ENCODE assay signal across 17 cellular contexts in genomic region chr10:103816431-103816830, GRCh38. TPM values are rescaled to one million over a fixed set of nuclear protein-coding genes. Genes with fewer than 3 reads are reported as not detected.
DNase-seq lines count a peak whose midpoint lies in the region; ATAC-seq and TF ChIP-seq lines count a peak whose summit lies in the region.
"Had no signal": no experiment of that assay in that cellular context is flagged by ENCODE, and none has a peak within 500 bp of the region (broad histone marks: within the 10 kb centered on the region; RNA-seq: fewer than 3 reads in every experiment).

No MANE protein-coding gene starts in this region.

- H3K36me3 Mint-ChIP-seq in glutamatergic neuron (ENCODE audit: unreplicated experiment) = no peaks in the 10 kb centered on the region

- peaks cover 4% of the 10 kb centered on the region for H3K9me3 Mint-ChIP-seq in glutamatergic neuron (ENCODE audit: unreplicated experiment)
- H3K9me3 Mint-ChIP-seq: neural progenitor cell had no signal

- H3K18ac ChIP-seq in mesenchymal stem cell (ENCODE audit: low read depth in 1 of 2, low read length in 2 of 2) = no peak overlapping the region

- H3K9me3 ChIP-seq in mesenchymal stem cell (ENCODE audit: control insufficient read depth, low read length) = no peaks in the 10 kb centered on the region
- H3K9me3 ChIP-seq: transverse colon had no signal

- no peak overlapping the region for H2BK15ac ChIP-seq in mesenchymal stem cell (ENCODE audit: low read depth, poor library complexity, severe bottlenecking)

- H2BK5ac ChIP-seq in mesenchymal stem cell (ENCODE audit: low read depth, low read length, poor library complexity, severe bottlenecking) = no peak overlapping the region

- H3K27ac Mint-ChIP-seq in glutamatergic neuron (ENCODE audit: unreplicated experiment) = no peak overlapping the region
- H3K27ac Mint-ChIP-seq: B cell, neural progenitor cell had no signal

- H3K27me3 Mint-ChIP-seq in glutamatergic neuron (ENCODE audit: unreplicated experiment) = no peaks in the 10 kb centered on the region

- no peak overlapping the region for H2AK5ac ChIP-seq in mesenchymal stem cell (ENCODE audit: low read length, severe bottlenecking)

- no peak overlapping the region for H3K4ac ChIP-seq in mesenchymal stem cell (ENCODE audit: low read depth in 1 of 2, low read length in 2 of 2)

- no peak overlapping the region for H3K23ac ChIP-seq in mesenchymal stem cell (ENCODE audit: low read length in 2 of 2)

- H3K36me3 ChIP-seq in brain microvascular endothelial cell (replicated peaks) = no peaks in the 10 kb centered on the region
- H3K36me3 ChIP-seq in mesenchymal stem cell (ENCODE audit: control insufficient read depth in 1 of 2, insufficient read depth in 2 of 2, low read depth in 1 of 2, low read length in 2 of 2) = no peaks in the 10 kb centered on the region
- H3K36me3 ChIP-seq: neural progenitor cell, transverse colon had no signal

- no peak overlapping the region for H4K8ac ChIP-seq in mesenchymal stem cell (ENCODE audit: low read length)

- WGBS in mesenchymal stem cell = 81% methylated on average over 5 of the region's 6 CpGs

- H3K4me3 ChIP-seq in brain microvascular endothelial cell (ENCODE audit: low read depth, low read length) (no peak overlapping the region), mesenchymal stem cell (ENCODE audit: insufficient read depth in 1 of 2, low read depth in 1 of 2, low read length in 2 of 2) (no peak overlapping the region)
- H3K4me3 ChIP-seq: neural progenitor cell, transverse colon had no signal

- no peak overlapping the region for H3K14ac ChIP-seq in mesenchymal stem cell (ENCODE audit: low read length in 2 of 2)

- H3K4me1 ChIP-seq in mesenchymal stem cell (ENCODE audit: control insufficient read depth, insufficient read depth, low read depth, low read length) = peaks cover 10% of the 10 kb centered on the region

- DNase-seq in ELR (ENCODE audit: low read depth) (peak; percentile 58), HT1080 (ENCODE audit: low read depth) (peak; percentile 45), brain microvascular endothelial cell (peak; percentile 40), mesenchymal stem cell (peak; percentile 49), omental fat pad (ENCODE audit: low spot score) (no peak), HT-29 (ENCODE audit: low spot score) (no peak), glutamatergic neuron (no peak)
- DNase-seq: activated naive CD4-positive, alpha-beta T cell; effector CD4-positive, alpha-beta T cell; HCEC 1CT; NCI-H1092 treated with DMSO at 0.1 percent for 48 hours; NCI-H2171 treated with DMSO at 0.1 percent for 48 hours; right cardiac atrium; transverse colon had no signal

- no peak overlapping the region for H3K4me3 Mint-ChIP-seq in glutamatergic neuron (ENCODE audit: unreplicated experiment)
- H3K4me3 Mint-ChIP-seq: B cell, neural progenitor cell had no signal

- in situ Hi-C loops in brain microvascular endothelial cell (cut with HindIII; ENCODE audit: low pct_ligation_motif_present, low sequenced_read_pairs) = no loop called here

- H2BK12ac ChIP-seq in mesenchymal stem cell (ENCODE audit: low read length in 2 of 2) = no peak overlapping the region

- no peak for TF ChIP-seq CTCF in brain microvascular endothelial cell (IDR thresholded peaks at IDR 0.05; ENCODE audit: low read depth, low read length, missing control alignments)
- no peak for TF ChIP-seq CTCF in omental fat pad (IDR thresholded peaks at IDR 0.05)
- TF ChIP-seq CTCF in glutamatergic neuron (IDR thresholded peaks at IDR 0.05; ENCODE audit: partially characterized antibody, unreplicated experiment) = no peak

- no peaks in the 10 kb centered on the region for H3K79me1 ChIP-seq in mesenchymal stem cell (replicated peaks; ENCODE audit: low read length, poor library complexity, severe bottlenecking)

- H2AFZ ChIP-seq in mesenchymal stem cell (ENCODE audit: low read depth, low read length) = no peak overlapping the region
- H2AFZ ChIP-seq: neural progenitor cell had no signal

- no peak overlapping the region for H3K9ac ChIP-seq in mesenchymal stem cell (ENCODE audit: low read length)
- H3K9ac ChIP-seq: neural progenitor cell had no signal

- no peak for ATAC-seq in omental fat pad (ENCODE audit: low FRiP score)
- ATAC-seq in GM21528 (IDR thresholded peaks at IDR 0.05; ENCODE audit: low FRiP score, unreplicated experiment) = no peak
- ATAC-seq: right cardiac atrium had no signal

- no peak overlapping the region for H4K91ac ChIP-seq in mesenchymal stem cell (ENCODE audit: low read length)

- H3K27ac ChIP-seq in brain microvascular endothelial cell (no peak overlapping the region), mesenchymal stem cell (ENCODE audit: low read length, poor library complexity, severe bottlenecking) (no peak overlapping the region)
- H3K27ac ChIP-seq: neural progenitor cell, transverse colon had no signal

- peaks cover 19% of the 10 kb centered on the region for H3K4me1 Mint-ChIP-seq in glutamatergic neuron (ENCODE audit: low read depth, unreplicated experiment)
- H3K4me1 Mint-ChIP-seq: B cell had no signal

- no peaks in the 10 kb centered on the region for H3K27me3 ChIP-seq in brain microvascular endothelial cell (replicated peaks)
- H3K27me3 ChIP-seq in mesenchymal stem cell (ENCODE audit: control insufficient read depth in 1 of 2, insufficient read depth in 1 of 2, low read length in 2 of 2) = peaks cover 0 to 31% of the 10 kb centered on the region in 2 experiments
- H3K27me3 ChIP-seq: neural progenitor cell, transverse colon had no signal

- no peak overlapping the region for H3K4me2 ChIP-seq in mesenchymal stem cell (ENCODE audit: low read length, poor library complexity, severe bottlenecking)
- H3K4me2 ChIP-seq: neural progenitor cell had no signal

- no peak overlapping the region for H2BK120ac ChIP-seq in mesenchymal stem cell (ENCODE audit: low read depth, low read length)

RNA-seq across cellular contexts. Expression of gene SH3PXD2A, which starts 38.9 kb away (rescaled TPM):
- total RNA-seq in HT1080 (2014; rRNA removed; shearing (Covaris generic)) = 4.1 and 5.8 TPM in 2 replicates
- polyA plus RNA-seq in HT1080 (2015; cell fraction: cytosol; rRNA removed) = 5.6 and 7.7 TPM in 2 replicates
- 15.5 and 15.9 TPM in 2 replicates for polyA plus RNA-seq in HT1080 (2015; cell fraction: nucleus; rRNA removed)
- 8.7 TPM for polyA plus RNA-seq in mesenchymal stem cell (2013, experiment 1 of 2)
- 8.7 TPM for polyA plus RNA-seq in mesenchymal stem cell (2013, experiment 2 of 2)
- total RNA-seq in omental fat pad (10 to 100 TPM; 21.0 to 36.3 (median 22.5) TPM), glutamatergic neuron (ENCODE audit: unreplicated experiment) (16.7 TPM)
- total RNA-seq in HT-29 (2014; rRNA removed; shearing (Covaris generic)) = 2.7 and 3.0 TPM in 2 replicates

Comparison
In these comparisons a context has a peak if more than half of its experiments do, and no peak if none do; other contexts are left out.
1. DNase-seq: peak in ELR (single experiment), HT1080 (single experiment), brain microvascular endothelial cell (single experiment) and mesenchymal stem cell (single experiment); none in omental fat pad (single experiment), HT-29 (single experiment) and glutamatergic neuron (single experiment).